9 cellular contexts compared by ENCODE assay signal in genomic region chr4:104494161-104494560, GRCh38. TPM values are rescaled to one million over a fixed set of nuclear protein-coding genes. Genes with fewer than 3 reads are reported as not detected.
A peak's percentile ranks its signal among the peaks of the same experiment; 100 is the strongest.
DNase-seq lines count a peak whose midpoint lies in the region; ATAC-seq, FAIRE-seq and TF ChIP-seq lines count a peak whose summit lies in the region.
"Had no signal": no experiment of that assay in that cellular context is flagged by ENCODE, and none has a peak within 500 bp of the region (broad histone marks: within the 10 kb centered on the region; RNA-seq: fewer than 3 reads in every experiment).

No MANE protein-coding gene starts in this region.

- H3K9me3 ChIP-seq in kidney (ENCODE audit: control insufficient read depth in 1 of 2, low read length in 2 of 2): no peaks in the 10 kb centered on the region

- H3K9ac ChIP-seq in kidney (ENCODE audit: low read length in 2 of 2): peak overlapping the region in 1 of 2 donors; percentile 20

- H3K9me3 Mint-ChIP-seq in activated naive CD8-positive, alpha-beta T cell treated with anti-CD3 and anti-CD28 coated beads for 36 hours: no peaks in the 10 kb centered on the region

- peaks cover 4 to 6% of the 10 kb centered on the region in 2 donors for H3K4me1 ChIP-seq in kidney (ENCODE audit: control insufficient read depth in 1 of 2, insufficient read depth in 1 of 2, low read depth in 1 of 2, low read length in 2 of 2)
- peaks cover 7% of the 10 kb centered on the region for H3K4me1 ChIP-seq in foreskin keratinocyte

- peaks cover 3% of the 10 kb centered on the region for H3K36me3 Mint-ChIP-seq in activated naive CD8-positive, alpha-beta T cell treated with anti-CD3 and anti-CD28 coated beads for 36 hours

- H3K27ac Mint-ChIP-seq in activated naive CD8-positive, alpha-beta T cell treated with anti-CD3 and anti-CD28 coated beads for 36 hours: no peak overlapping the region

- peaks cover 53% of the 10 kb centered on the region for H3K27me3 ChIP-seq in foreskin keratinocyte

- no peak for ATAC-seq in foreskin keratinocyte

- DNase-seq in DMS53 (lab: John Stamatoyannopoulos, UW) (peak; percentile 39), DMS53 treated with DMSO at 0.1 percent for 48 hours (lab: John Stamatoyannopoulos, UW; ENCODE audit: unreplicated experiment) (no peak), kidney (no peak), substantia nigra (lab: John Stamatoyannopoulos, UW) (no peak), foreskin keratinocyte (no peak), UCSD-AML1 (lab: John Stamatoyannopoulos, UW; ENCODE audit: unreplicated experiment) (no peak)
- DNase-seq in activated naive CD8-positive, alpha-beta T cell treated with anti-CD3 and anti-CD28 coated beads for 36 hours: no peak
- no peak for DNase-seq in activated effector memory CD4-positive, alpha-beta T cell treated with anti-CD3 and anti-CD28 coated beads, Interleukin-2, amount 50 U/mL, for 16 hours

- H3K27ac ChIP-seq in kidney (ENCODE audit: low read depth in 2 of 2, low read length in 2 of 2) (peak overlapping the region in 1 of 2 donors; percentile 72), substantia nigra (ENCODE audit: low read depth, low read length, poor library complexity, severe bottlenecking) (peak overlapping the region; percentile 73), foreskin keratinocyte (no peak overlapping the region)

- peak overlapping the region; percentile 58 to 66 for H3K4me3 ChIP-seq in kidney (ENCODE audit: low read length in 2 of 2)

- peaks cover 86% of the 10 kb centered on the region for H3K27me3 Mint-ChIP-seq in activated naive CD8-positive, alpha-beta T cell treated with anti-CD3 and anti-CD28 coated beads for 36 hours

- no peaks in the 10 kb centered on the region for H3K36me3 ChIP-seq in kidney (ENCODE audit: control insufficient read depth in 1 of 2, insufficient read depth in 2 of 2, low read length in 2 of 2)

- FAIRE-seq in kidney (lab: Jason Lieb, UNC): no peak

- peaks cover 37% of the 10 kb centered on the region for H3K4me1 Mint-ChIP-seq in activated naive CD8-positive, alpha-beta T cell treated with anti-CD3 and anti-CD28 coated beads for 36 hours

- TF ChIP-seq CTCF in kidney (IDR thresholded peaks at IDR 0.05; ENCODE audit: borderline replicate concordance, extremely low read depth, insufficient read depth) (no peak), foreskin keratinocyte (conservative IDR thresholded peaks at IDR 0.05) (no peak)

- intact Hi-C loops in kidney (cut with DNase I): no loop called here

- peak overlapping the region; percentile 61 for H3K4me3 Mint-ChIP-seq in activated naive CD8-positive, alpha-beta T cell treated with anti-CD3 and anti-CD28 coated beads for 36 hours

RNA-seq across cellular contexts. Expression of gene CXXC4, which starts 0.5 kb away (rescaled TPM):
- under 1 TPM in 1 of 2 experiments, not detected in 1; 0.04 TPM for total RNA-seq in activated naive CD8-positive, alpha-beta T cell treated with anti-CD3 and anti-CD28 coated beads for 36 hours
- total RNA-seq in kidney (0.63 TPM), foreskin keratinocyte (0.03 TPM in 1 of 2 replicates, not detected in the other)
- polyA plus RNA-seq in kidney (ENCODE audit: insufficient read depth, low read depth, low replicate concordance) (0.45 TPM), foreskin keratinocyte (not detected in 2 replicates)
- total RNA-seq: T-helper 2 cell treated with Interferon-gamma antibody and Interleukin-4, amounts not matched to agents 100 ng/mL and 5 ng/mL, for 36 hours had no signal
